In genomic region chr19:42253245-42254082, GRCh38 we compare ENCODE assay signal across 8 cellular contexts. TPM values are rescaled to one million over a fixed set of nuclear protein-coding genes. Genes with fewer than 3 reads are reported as not detected.
DNase-seq lines count a peak whose midpoint lies in the region; ATAC-seq and TF ChIP-seq lines count a peak whose summit lies in the region.

No MANE protein-coding gene starts in this region.

- H3K18ac ChIP-seq in neuronal stem cell (ENCODE audit: low read length) = peak overlapping the region; percentile 98

- ATAC-seq in HG03039 (IDR thresholded peaks at IDR 0.05; ENCODE audit: unreplicated experiment) (peak; percentile 4), foreskin keratinocyte (peak; percentile 10), upper lobe of right lung (peak; percentile 23), HG02870 (IDR thresholded peaks at IDR 0.05; ENCODE audit: unreplicated experiment) (no peak)

- H4K91ac ChIP-seq in neuronal stem cell (ENCODE audit: low read depth, low read length, poor library complexity) = no peak overlapping the region

- TF ChIP-seq CTCF in Peyer's patch (IDR thresholded peaks at IDR 0.05) (no peak), foreskin keratinocyte (conservative IDR thresholded peaks at IDR 0.05) (no peak), upper lobe of right lung (IDR thresholded peaks at IDR 0.05) (no peak)

- H3K9me3 ChIP-seq in Peyer's patch = no peaks in the 10 kb centered on the region
- H3K9me3 ChIP-seq in neuronal stem cell (replicated peaks in 1 of 2; ENCODE audit: control insufficient read depth in 2 of 2, insufficient read depth in 1 of 2, low read depth in 1 of 2, low read length in 2 of 2) = no peaks in the 10 kb centered on the region
- H3K9me3 ChIP-seq in upper lobe of right lung = no peaks in the 10 kb centered on the region

- intact Hi-C loops in upper lobe of right lung (cut with DNase I) = no loop called here

- H3K4me3 ChIP-seq in Peyer's patch = peak overlapping the region; percentile 72 to 98 (median 84)
- peak overlapping the region; percentile 94 to 96 for H3K4me3 ChIP-seq in neuronal stem cell (ENCODE audit: low read length in 2 of 2)
- H3K4me3 ChIP-seq in upper lobe of right lung = peak overlapping the region; percentile 98

- H2AK5ac ChIP-seq in neuronal stem cell (ENCODE audit: low read depth, low read length) = peak overlapping the region; percentile 88

- peak overlapping the region; percentile 91 for H3K4me2 ChIP-seq in neuronal stem cell (ENCODE audit: insufficient read depth, low read length, poor library complexity, severe bottlenecking)

- H3K36me3 ChIP-seq in Peyer's patch (peaks cover 0 to 23% (median 0%) of the 10 kb centered on the region in 3 donors), neuronal stem cell (replicated peaks in 1 of 2; ENCODE audit: control insufficient read depth in 2 of 2, insufficient read depth in 2 of 2, low read length in 2 of 2) (peaks cover 18 to 30% of the 10 kb centered on the region in 2 donors), upper lobe of right lung (peaks cover 12% of the 10 kb centered on the region)

- no peak for TF ChIP-seq POLR2A in Peyer's patch (IDR thresholded peaks at IDR 0.05)

- H3K9ac ChIP-seq in neuronal stem cell (ENCODE audit: low read depth, low read length, poor library complexity) = peak overlapping the region; percentile 99

- peak overlapping the region; percentile 99 to 100 (median 100) for H3K27ac ChIP-seq in Peyer's patch
- H3K27ac ChIP-seq in foreskin keratinocyte = peak overlapping the region; percentile 76
- peak overlapping the region; percentile 96 for H3K27ac ChIP-seq in neuronal stem cell (replicated peaks; ENCODE audit: low read length)
- H3K27ac ChIP-seq in upper lobe of right lung = peak overlapping the region; percentile 97

- H2BK15ac ChIP-seq in neuronal stem cell (ENCODE audit: low read length) = peak overlapping the region; percentile 92

- H4K8ac ChIP-seq in neuronal stem cell (ENCODE audit: low read depth, low read length) = no peak overlapping the region

- peaks cover 35% of the 10 kb centered on the region for H3K79me1 ChIP-seq in neuronal stem cell (ENCODE audit: low read depth, low read length)

- H3K4me1 ChIP-seq in Peyer's patch = peaks cover 5 to 49% (median 16%) of the 10 kb centered on the region in 4 donors
- H3K4me1 ChIP-seq in foreskin keratinocyte = no peaks in the 10 kb centered on the region
- H3K4me1 ChIP-seq in neuronal stem cell (ENCODE audit: control insufficient read depth in 2 of 2, insufficient read depth in 1 of 2, low read depth in 1 of 2, low read length in 2 of 2) = peaks cover 19 to 25% of the 10 kb centered on the region in 2 donors
- peaks cover 43% of the 10 kb centered on the region for H3K4me1 ChIP-seq in upper lobe of right lung

- H3K23ac ChIP-seq in neuronal stem cell (ENCODE audit: low read depth, low read length, poor library complexity) = peak overlapping the region; percentile 99

- no peak overlapping the region for H3K4ac ChIP-seq in neuronal stem cell (ENCODE audit: low read length)

- peak overlapping the region; percentile 100 for H2BK5ac ChIP-seq in neuronal stem cell (ENCODE audit: low read length)

- H2AFZ ChIP-seq in neuronal stem cell (ENCODE audit: low read length) = peak overlapping the region; percentile 84

- peak overlapping the region; percentile 56 for H3K14ac ChIP-seq in neuronal stem cell (ENCODE audit: low read length)

- no peak overlapping the region for H2BK12ac ChIP-seq in neuronal stem cell (ENCODE audit: low read length)

- peak overlapping the region; percentile 91 for H2BK120ac ChIP-seq in neuronal stem cell (ENCODE audit: low read depth, low read length)

- no peaks in the 10 kb centered on the region for H3K27me3 ChIP-seq in Peyer's patch
- H3K27me3 ChIP-seq in foreskin keratinocyte = no peaks in the 10 kb centered on the region
- H3K27me3 ChIP-seq in neuronal stem cell (ENCODE audit: control insufficient read depth in 3 of 3, insufficient read depth in 3 of 3, low read depth in 1 of 3, low read length in 3 of 3) = no peaks in the 10 kb centered on the region
- no peaks in the 10 kb centered on the region for H3K27me3 ChIP-seq in upper lobe of right lung

- DNase-seq in ELF-1 (ENCODE audit: low read depth, low spot score) (peak; percentile 68), Peyer's patch (peak; percentile 69 to 85 (median 77)), foreskin keratinocyte (peak in 1 of 2 donors; percentile 48), neuronal stem cell (ENCODE audit: low spot score) (peak; percentile 73), upper lobe of right lung (peak; percentile 86)
- peak; percentile 88 for DNase-seq in activated effector memory CD4-positive, alpha-beta T cell treated with anti-CD3 and anti-CD28 coated beads, Interleukin-2, amount 50 U/mL, for 16 hours

- no CpG with 5 or more reads among the region's 71 CpGs for WGBS in neuronal stem cell (ENCODE audit: extremely low coverage in 2 of 2, insufficient read length in 2 of 2, insufficient replicate concordance in 1 of 2), 2 donors

RNA-seq across cellular contexts. Expression of gene ERF, which starts 1.5 kb away (rescaled TPM):
- total RNA-seq in Peyer's patch (10 to 100 TPM; 13.2 to 85.4 (median 49.3) TPM), foreskin keratinocyte (83.9 and 91.9 TPM in 2 replicates), upper lobe of right lung (53.9 TPM)
- polyA plus RNA-seq in foreskin keratinocyte = 87.6 and 96.7 TPM in 2 replicates
- 77.7 TPM for polyA plus RNA-seq in neuronal stem cell (2013, experiment 1 of 2)
- 78.0 TPM for polyA plus RNA-seq in neuronal stem cell (2013, experiment 2 of 2)

RNA-seq across cellular contexts. Expression of gene GSK3A, which starts 11.1 kb away (rescaled TPM):
- total RNA-seq in Peyer's patch = 10 to 100 TPM; 31.4 to 44.1 (median 41.0) TPM
- total RNA-seq in foreskin keratinocyte = 37.2 and 42.6 TPM in 2 replicates
- polyA plus RNA-seq in foreskin keratinocyte = 66.2 and 69.5 TPM in 2 replicates
- 67.3 TPM for polyA plus RNA-seq in neuronal stem cell (2013, experiment 1 of 2)
- 64.6 TPM for polyA plus RNA-seq in neuronal stem cell (2013, experiment 2 of 2)
- total RNA-seq in upper lobe of right lung = 38.7 TPM

RNA-seq across cellular contexts. Expression of gene CIC, which starts 15.6 kb away (rescaled TPM):
- 10 to 100 TPM; 40.5 to 72.8 (median 67.2) TPM for total RNA-seq in Peyer's patch
- total RNA-seq in foreskin keratinocyte = 37.4 and 40.7 TPM in 2 replicates
- 32.2 and 36.1 TPM in 2 replicates for polyA plus RNA-seq in foreskin keratinocyte
- 38.5 TPM for polyA plus RNA-seq in neuronal stem cell (2013, experiment 1 of 2)
- 37.8 TPM for polyA plus RNA-seq in neuronal stem cell (2013, experiment 2 of 2)
- total RNA-seq in upper lobe of right lung = 76.7 TPM

RNA-seq across cellular contexts. Expression of gene ZNF526, which starts 33.4 kb away (rescaled TPM):
- 10 to 100 TPM in 3 of 4 donors, 1 to 10 TPM in 1; 9.1 to 14.0 (median 12.3) TPM for total RNA-seq in Peyer's patch
- total RNA-seq in foreskin keratinocyte = 13.5 and 15.1 TPM in 2 replicates
- polyA plus RNA-seq in foreskin keratinocyte = 7.2 and 7.5 TPM in 2 replicates
- 5.4 TPM for polyA plus RNA-seq in neuronal stem cell (2013, experiment 1 of 2)
- polyA plus RNA-seq in neuronal stem cell (2013, experiment 2 of 2) = 5.2 TPM
- total RNA-seq in upper lobe of right lung = 9.6 TPM

RNA-seq across cellular contexts. Expression of gene DEDD2, which starts 36.0 kb away (rescaled TPM):
- total RNA-seq in Peyer's patch = 10 to 100 TPM; 20.6 to 60.2 (median 51.6) TPM
- 33.2 and 35.1 TPM in 2 replicates for total RNA-seq in foreskin keratinocyte
- 35.4 and 40.6 TPM in 2 replicates for polyA plus RNA-seq in foreskin keratinocyte
- 29.2 TPM for polyA plus RNA-seq in neuronal stem cell (2013, experiment 1 of 2)
- 27.6 TPM for polyA plus RNA-seq in neuronal stem cell (2013, experiment 2 of 2)
- total RNA-seq in upper lobe of right lung = 25.1 TPM
